In the genomic region with DNA sequence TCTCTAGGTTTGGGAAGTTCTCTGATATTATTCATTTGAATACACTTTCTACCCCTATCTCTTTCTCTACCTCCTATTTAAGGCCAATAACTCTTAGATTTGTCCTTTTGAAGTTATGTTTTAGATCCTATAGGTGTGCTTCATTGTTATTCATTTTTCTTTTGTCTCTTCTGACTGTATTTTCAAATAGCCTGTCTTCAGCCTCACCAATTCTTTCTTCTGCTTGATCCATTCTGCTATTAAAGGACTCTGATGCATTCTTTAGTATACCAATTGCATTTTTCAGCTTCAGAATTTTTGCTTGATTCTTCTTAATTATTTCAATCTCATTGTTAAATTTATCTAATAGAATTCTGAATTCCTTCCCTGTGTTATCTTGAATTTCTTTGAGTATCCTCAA, we compare ENCODE assay signal across 8 cellular contexts.
"Had no signal": no experiment of that assay in that cellular context is flagged by ENCODE, and none has a peak within 500 bp of the region (broad histone marks: within the 10 kb centered on the region; RNA-seq: fewer than 3 reads in every experiment).

No MANE protein-coding gene starts in this region.

- H3K36me3 ChIP-seq: HAP-1 had no signal

- DNase-seq: KG1 had no signal

- H2AFZ ChIP-seq: GM23338 had no signal

- H3K27ac Mint-ChIP-seq: GM23338, IgD-negative memory B cell had no signal

- H3K4me3 ChIP-seq: GM23338, HAP-1 had no signal

- H3K4me3 Mint-ChIP-seq: GM23338, IgD-negative memory B cell had no signal

- H3K4me1 ChIP-seq: HAP-1 had no signal

- H3K4me2 ChIP-seq: GM23338 had no signal

- FAIRE-seq: H1, H54, HTR-8/SVneo had no signal

- H3K4me1 Mint-ChIP-seq: GM23338 had no signal

- ATAC-seq: GM23338, HCT116 had no signal
